In the genomic region with DNA sequence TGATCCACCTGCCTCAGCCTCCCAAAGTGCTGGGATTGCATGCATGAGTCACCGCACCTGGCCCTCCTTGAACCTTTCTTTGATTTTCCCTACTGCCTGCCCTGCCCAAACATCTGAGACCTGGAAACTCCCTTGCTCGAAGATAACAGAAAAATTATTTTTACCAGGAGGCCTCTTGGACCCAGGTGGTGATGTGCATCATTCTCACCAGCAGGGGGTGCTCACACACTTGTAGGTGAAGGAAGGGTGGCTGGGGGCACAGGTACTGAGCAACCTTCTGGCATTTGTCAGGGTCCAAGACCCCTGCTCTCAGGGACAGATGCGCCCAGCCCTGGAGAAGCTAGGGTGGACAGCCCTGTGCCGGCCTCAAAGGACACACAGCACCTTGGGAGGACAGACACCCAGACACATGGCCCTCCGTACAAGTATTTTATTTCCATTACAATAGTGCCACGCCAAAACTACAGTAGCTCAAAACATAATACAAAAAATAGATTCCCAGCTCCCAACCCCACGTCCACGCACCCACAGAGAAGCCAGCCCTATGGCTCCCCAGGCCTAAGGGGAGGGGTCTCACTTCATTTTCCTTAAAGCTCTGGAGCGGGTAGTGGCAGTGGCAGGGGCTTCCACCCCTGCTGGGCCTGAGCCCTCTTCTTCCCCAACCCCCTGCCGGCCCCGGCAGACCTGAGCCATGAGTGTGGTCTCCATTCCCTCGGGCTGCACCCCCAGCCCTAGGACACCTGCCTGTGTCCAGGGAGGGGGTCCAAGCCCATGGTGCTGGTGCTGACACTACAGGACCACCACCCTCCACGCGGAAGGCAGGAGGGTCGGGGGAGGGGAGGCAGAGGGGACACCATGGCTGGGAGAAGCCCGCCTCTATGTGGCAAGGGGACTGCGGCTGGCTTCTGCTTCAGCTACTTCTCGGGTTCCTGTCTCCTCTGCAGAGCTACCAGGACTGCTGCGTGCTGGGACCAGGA, we compare ENCODE assay signal across 9 cellular contexts. TPM values are rescaled to one million over a fixed set of nuclear protein-coding genes. Genes with fewer than 3 reads are reported as not detected.
DNase-seq lines count a peak whose midpoint lies in the region; FAIRE-seq and TF ChIP-seq lines count a peak whose summit lies in the region.
"Had no signal": no experiment of that assay in that cellular context is flagged by ENCODE, and none has a peak within 500 bp of the region (broad histone marks: within the 10 kb centered on the region; RNA-seq: fewer than 3 reads in every experiment).

No MANE protein-coding gene starts in this region.

- H3K9me3 ChIP-seq in endothelial cell of umbilical vein (replicated peaks; ENCODE audit: control insufficient read depth, insufficient read depth, low read length) (no peaks in the 10 kb centered on the region), neural progenitor cell (ENCODE audit: low read depth) (no peaks in the 10 kb centered on the region), testis (no peaks in the 10 kb centered on the region)
- H3K9me3 ChIP-seq: BLaER1 had no signal

- intact Hi-C loops in endothelial cell of umbilical vein (cut with micrococcal nuclease) = loop anchor here (1.0 kb wide), 1 partner anchor 151 kb away; no protein-coding TSS in a partner anchor
- intact Hi-C loops in testis (cut with DNase I; ENCODE audit: low total_unique reads) = no loop called here

- H3K4me2 ChIP-seq in endothelial cell of umbilical vein (ENCODE audit: insufficient read depth, low read length) (no peak overlapping the region), neural progenitor cell (no peak overlapping the region)
- H3K4me2 ChIP-seq: BLaER1 had no signal

- CTCF ChIA-PET in endothelial cell of umbilical vein (lab: Charles Lee) = interaction anchor here (0.9 to 5.0 kb wide), 10 partner anchors 9 to 520 kb away, joined by 3 to 59 read pairs (median 4); no protein-coding TSS in a partner anchor

- no TSS peak for BruUV-seq in endothelial cell of umbilical vein (replicated peaks; lab: Mats Ljungman, UMichigan)

- POLR2A ChIA-PET in endothelial cell of umbilical vein (lab: Charles Lee) = no interaction called here

- H4K20me1 ChIP-seq in endothelial cell of umbilical vein (replicated peaks; ENCODE audit: control insufficient read depth, extremely low read depth, insufficient read depth, low read length) (no peaks in the 10 kb centered on the region), neural progenitor cell (ENCODE audit: low read depth) (no peaks in the 10 kb centered on the region)
- H4K20me1 ChIP-seq: BLaER1 had no signal

- no peaks in the 10 kb centered on the region for H3K9me1 ChIP-seq in endothelial cell of umbilical vein (replicated peaks; ENCODE audit: control insufficient read depth, extremely low read depth, insufficient read depth, low read length)

- DNase-seq in NCI-H1417 (lab: John Stamatoyannopoulos, UW) = peak in 2 of 3 experiments; percentile 52 to 53
- no peak for DNase-seq in NCI-H1417 treated with DMSO at 0.1 percent for 48 hours (lab: John Stamatoyannopoulos, UW)
- peak; percentile 17 to 22 for DNase-seq in NCI-H1930 (lab: John Stamatoyannopoulos, UW)
- peak; percentile 24 to 45 for DNase-seq in activated CD8-positive, alpha-beta memory T cell treated with anti-CD3 and anti-CD28 coated beads for 1 hour (ENCODE audit: extremely low read depth in 1 of 2, low read depth in 1 of 2)
- peak; percentile 50 for DNase-seq in endothelial cell of umbilical vein (ENCODE audit: low read depth, low spot score)
- peak; percentile 78 for DNase-seq in neural progenitor cell (ENCODE audit: low spot score)
- DNase-seq in testis = peak; percentile 79
- no peak for DNase-seq in cortex of kidney (lab: John Stamatoyannopoulos, UW)

- no peak overlapping the region for H3K27ac Mint-ChIP-seq in neural progenitor cell

- H3F3A ChIP-seq in neural progenitor cell (ENCODE audit: low read depth) = peaks cover 8% of the 10 kb centered on the region

- H3K9ac ChIP-seq in endothelial cell of umbilical vein (replicated peaks; ENCODE audit: extremely low read depth, insufficient read depth, low read length) (no peak overlapping the region), neural progenitor cell (no peak overlapping the region)
- H3K9ac ChIP-seq: BLaER1 had no signal

- H3K36me3 Mint-ChIP-seq in neural progenitor cell = peaks cover 5% of the 10 kb centered on the region

- H3K27me3 ChIP-seq in endothelial cell of umbilical vein (ENCODE audit: control insufficient read depth in 2 of 2, insufficient read depth in 2 of 2, low read length in 2 of 2) (no peaks in the 10 kb centered on the region), neural progenitor cell (no peaks in the 10 kb centered on the region), testis (no peaks in the 10 kb centered on the region)
- H3K27me3 ChIP-seq: BLaER1 had no signal

- H3K9me3 Mint-ChIP-seq in neural progenitor cell = no peaks in the 10 kb centered on the region

- H3K27ac ChIP-seq in endothelial cell of umbilical vein (ENCODE audit: insufficient read depth, low read depth, low read length) (no peak overlapping the region), neural progenitor cell (no peak overlapping the region), testis (no peak overlapping the region)
- H3K27ac ChIP-seq: BLaER1 had no signal

- H3K4me1 Mint-ChIP-seq in neural progenitor cell = no peaks in the 10 kb centered on the region

- 75 to 83% methylated on average over 9 to 19 of the region's 19 CpGs for WGBS in testis, 2 donors

- no peak overlapping the region for H3K4me3 Mint-ChIP-seq in neural progenitor cell

- no peaks in the 10 kb centered on the region for H3K79me2 ChIP-seq in endothelial cell of umbilical vein (ENCODE audit: control insufficient read depth, insufficient read depth, low read length)
- no peaks in the 10 kb centered on the region for H3K79me2 ChIP-seq in neural progenitor cell (ENCODE audit: low read depth)

- no peak for FAIRE-seq in endothelial cell of umbilical vein (lab: Jason Lieb, UNC)

- H3K4me3 ChIP-seq in endothelial cell of umbilical vein (replicated peaks in 1 of 3; ENCODE audit: insufficient read depth in 1 of 3, low read depth in 1 of 3, low read length in 3 of 3) (no peak overlapping the region), neural progenitor cell (no peak overlapping the region), testis (no peak overlapping the region)
- H3K4me3 ChIP-seq: BLaER1 had no signal

- TF ChIP-seq CTCF in endothelial cell of umbilical vein (IDR thresholded peaks at IDR 0.05; ENCODE audit: extremely low read depth in 1 of 2, insufficient read depth in 1 of 2, low read depth in 1 of 2, low read length in 2 of 2) (peak; percentile 70 to 86), neural progenitor cell (IDR thresholded peaks at IDR 0.05) (peak; percentile 83), testis (IDR thresholded peaks at IDR 0.05) (peak; percentile 63 to 83 (median 76))

- H3K36me3 ChIP-seq in endothelial cell of umbilical vein (ENCODE audit: control insufficient read depth in 2 of 2, extremely low read depth in 1 of 2, insufficient read depth in 2 of 2, low read length in 2 of 2) = peaks cover 12 to 30% of the 10 kb centered on the region in 2 experiments
- no peaks in the 10 kb centered on the region for H3K36me3 ChIP-seq in neural progenitor cell
- H3K36me3 ChIP-seq in testis (ENCODE audit: low read depth, missing control alignments) = no peaks in the 10 kb centered on the region

- TF ChIP-seq POLR2A in endothelial cell of umbilical vein (IDR thresholded peaks at IDR 0.05; ENCODE audit: low read depth, low read length) (no peak), testis (IDR thresholded peaks at IDR 0.05) (no peak)

- peaks cover 7% of the 10 kb centered on the region for H3K27me3 Mint-ChIP-seq in neural progenitor cell (ENCODE audit: insufficient read depth, low read depth)

- dilution Hi-C loops in endothelial cell of umbilical vein (cut with MboI; ENCODE audit: extremely low pct_ligation_motif_present, low sequenced_read_pairs) = no loop called here

- H3K4me1 ChIP-seq in endothelial cell of umbilical vein (ENCODE audit: control insufficient read depth, extremely low read depth, insufficient read depth, low read length) (peaks cover 6% of the 10 kb centered on the region), neural progenitor cell (peaks cover 4% of the 10 kb centered on the region), testis (no peaks in the 10 kb centered on the region)
- H3K4me1 ChIP-seq: BLaER1 had no signal

- H2AFZ ChIP-seq in endothelial cell of umbilical vein (ENCODE audit: low read depth, low read length) (no peak overlapping the region), neural progenitor cell (replicated peaks) (no peak overlapping the region)

TF ChIP-seq in endothelial cell of umbilical vein, 7 proteins besides CTCF, POLR2A, EP300 and RAD21:
- TF ChIP-seq JUN (IDR thresholded peaks at IDR 0.05; ENCODE audit: borderline replicate concordance, insufficient read depth, insufficient read length, low read depth) (no peak), MYC (IDR thresholded peaks at IDR 0.05; ENCODE audit: low read depth, low read length) (no peak), FOS (IDR thresholded peaks at IDR 0.05; ENCODE audit: borderline replicate concordance, insufficient read depth, low read length) (no peak), GATA2 (IDR thresholded peaks at IDR 0.05; ENCODE audit: insufficient read depth, insufficient read length, low read depth, low read length) (no peak), MAX (IDR thresholded peaks at IDR 0.05; ENCODE audit: insufficient read depth, insufficient read length) (no peak), EZH2 (IDR thresholded peaks at IDR 0.05; ENCODE audit: borderline replicate concordance, low read depth, low read length, severe bottlenecking) (no peak), POLR2AphosphoS5 (IDR thresholded peaks at IDR 0.05; ENCODE audit: insufficient read depth, low read depth, low read length) (no peak)

RNA-seq across cellular contexts. Expression of gene EIF4G3, which starts 40.4 kb away (rescaled TPM):
- 78.5 and 84.0 TPM in 2 replicates for total RNA-seq in endothelial cell of umbilical vein
- polyA plus RNA-seq in endothelial cell of umbilical vein = 40.7 and 44.4 TPM in 2 replicates
- 28.5 and 29.4 TPM in 2 replicates for polyA plus RNA-seq in endothelial cell of umbilical vein (2011; cell fraction: cytosol; rRNA removed)
- 88.7 and 90.6 TPM in 2 replicates for polyA plus RNA-seq in endothelial cell of umbilical vein (2011; cell fraction: nucleus; rRNA removed)
- polyA plus RNA-seq in endothelial cell of umbilical vein (2012) = 35.8 and 44.4 TPM in 2 replicates
- 80.5 and 83.7 TPM in 2 replicates for polyA minus RNA-seq in endothelial cell of umbilical vein
- polyA minus RNA-seq in endothelial cell of umbilical vein (2011; cell fraction: cytosol; rRNA and poly(A)+ RNA removed) = 25.5 TPM
- polyA minus RNA-seq in endothelial cell of umbilical vein (2011; cell fraction: nucleus; rRNA and poly(A)+ RNA removed) = 95.0 and 112 TPM in 2 replicates
- total RNA-seq in neural progenitor cell (ENCODE audit: low replicate concordance) = 67.0 and 73.4 TPM in 2 replicates
- total RNA-seq in testis = 100 to 1,000 TPM; 146 to 165 TPM
- 198 TPM for polyA plus RNA-seq in testis (ENCODE audit: insufficient read depth, low read depth, low replicate concordance)

Comparison
In these comparisons a context has a peak if more than half of its experiments do, and no peak if none do; other contexts are left out.
1. DNase-seq: peak in NCI-H1417 (2 of 3), NCI-H1930 (2 of 2), activated CD8-positive, alpha-beta memory T cell treated with anti-CD3 and anti-CD28 coated beads for 1 hour (2 of 2), endothelial cell of umbilical vein (single experiment), neural progenitor cell (single experiment) and testis (single experiment); none in NCI-H1417 treated with DMSO at 0.1 percent for 48 hours (single experiment) and cortex of kidney (single experiment).
2. Peak in every context shown above with its lines, with median percentiles within 50 percentile points of each other: CTCF ChIP-seq.